Comparison of ENCODE assay signal across 1 cellular context in the genomic region with DNA sequence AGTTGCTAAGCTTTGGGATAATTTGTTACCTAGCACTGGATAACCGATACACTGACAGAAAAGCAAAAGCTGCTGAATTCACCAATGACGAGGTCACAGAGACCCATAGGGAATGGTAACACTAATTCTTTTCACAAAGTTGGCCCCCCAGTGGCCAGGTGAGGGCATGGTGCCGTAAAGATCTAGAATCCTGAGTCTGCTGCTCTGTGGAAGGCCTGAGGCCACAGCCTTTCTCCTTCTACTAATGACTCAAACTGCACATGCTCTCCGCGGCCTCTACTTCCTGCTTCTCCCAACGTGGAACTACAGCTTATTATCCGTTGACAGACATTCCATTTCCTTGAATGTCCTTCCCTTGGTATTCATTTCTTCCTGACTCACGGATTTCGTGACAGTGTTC.
A peak's percentile ranks its signal among the peaks of the same experiment; 100 is the strongest.
TF ChIP-seq lines count a peak whose summit lies in the region.

No MANE protein-coding gene starts in this region.

TF ChIP-seq in H1, 55 proteins besides CTCF, POLR2A, EP300 and RAD21:
- TF ChIP-seq BACH1 (IDR thresholded peaks at IDR 0.05; ENCODE audit: low read length), result no peak
- peak; percentile 11; the same call in 1 of the 2 replicates for TF ChIP-seq JUND (IDR thresholded peaks at IDR 0.05; ENCODE audit: low read length)
